ENCODE assay signal across 10 cellular contexts in genomic region chr1:42730988-42731387, GRCh38. TPM values are rescaled to one million over a fixed set of nuclear protein-coding genes. Genes with fewer than 3 reads are reported as not detected.
DNase-seq lines count a peak whose midpoint lies in the region; ATAC-seq and TF ChIP-seq lines count a peak whose summit lies in the region.
"Had no signal": no experiment of that assay in that cellular context is flagged by ENCODE, and none has a peak within 500 bp of the region (broad histone marks: within the 10 kb centered on the region; RNA-seq: fewer than 3 reads in every experiment).

No MANE protein-coding gene starts in this region.

- peak; percentile 75 for TF ChIP-seq CTCF in LNCaP clone FGC (IDR thresholded peaks at IDR 0.05; ENCODE audit: control insufficient read depth, extremely low read depth, insufficient read depth)
- TF ChIP-seq CTCF in mucosa of descending colon (IDR thresholded peaks at IDR 0.05), result no peak

- no peaks in the 10 kb centered on the region for H3K9me3 Mint-ChIP-seq in activated CD8-positive, alpha-beta T cell treated with anti-CD3 and anti-CD28 coated beads, Interleukin-2, amount 10 ng/mL, durations not matched to agents 7 days and 5 days (ENCODE audit: insufficient read depth)

- no peaks in the 10 kb centered on the region for H3K4me1 Mint-ChIP-seq in activated CD8-positive, alpha-beta T cell treated with anti-CD3 and anti-CD28 coated beads, Interleukin-2, amount 10 ng/mL, durations not matched to agents 7 days and 5 days (ENCODE audit: low read depth)

- no peaks in the 10 kb centered on the region for H3K36me3 ChIP-seq in mucosa of descending colon (ENCODE audit: low read depth)

- no peak for ATAC-seq in activated CD8-positive, alpha-beta T cell treated with anti-CD3 and anti-CD28 coated beads, Interleukin-2, amount 10 ng/mL, durations not matched to agents 7 days and 5 days
- ATAC-seq in mucosa of descending colon (peak; percentile 77), GM21786 (IDR thresholded peaks at IDR 0.05; ENCODE audit: unreplicated experiment) (no peak)

- POLR2A ChIA-PET in activated CD8-positive, alpha-beta T cell treated with anti-CD3 and anti-CD28 coated beads, Interleukin-2, amount 10 ng/mL, durations not matched to agents 7 days and 5 days (lab: Charles Lee), result no interaction called here

- H3K27me3 Mint-ChIP-seq in activated CD8-positive, alpha-beta T cell treated with anti-CD3 and anti-CD28 coated beads, Interleukin-2, amount 10 ng/mL, durations not matched to agents 7 days and 5 days (ENCODE audit: low read depth), result no peaks in the 10 kb centered on the region

- H3K4me1 ChIP-seq in mucosa of descending colon (ENCODE audit: low read depth), result peaks cover 14% of the 10 kb centered on the region

- H3K4me3 ChIP-seq in LNCaP clone FGC (ENCODE audit: low read depth, low read length) (no peak overlapping the region), mucosa of descending colon (no peak overlapping the region)

- peak; percentile 44 for DNase-seq in D341Med (ENCODE audit: low spot score)
- peak; percentile 45 for DNase-seq in LNCaP clone FGC (ENCODE audit: low read depth)
- DNase-seq in activated CD8-positive, alpha-beta T cell treated with anti-CD3 and anti-CD28 coated beads, Interleukin-2, amount 10 ng/mL, durations not matched to agents 7 days and 5 days, result peak; percentile 38
- DNase-seq in mucosa of descending colon, result peak in 1 of 3 donors; percentile 61
- no peak for DNase-seq in Ammon's horn (ENCODE audit: low spot score)
- no peak for DNase-seq in foreskin melanocyte
- DNase-seq in NCI-H1105 (lab: John Stamatoyannopoulos, UW), result no peak
- DNase-seq: Right ventricle myocardium superior had no signal

- intact Hi-C loops in mucosa of descending colon (cut with DNase I, micrococcal nuclease), result no loop called here

- no peaks in the 10 kb centered on the region for H3K36me3 Mint-ChIP-seq in activated CD8-positive, alpha-beta T cell treated with anti-CD3 and anti-CD28 coated beads, Interleukin-2, amount 10 ng/mL, durations not matched to agents 7 days and 5 days (ENCODE audit: low read depth)

- H3K27ac Mint-ChIP-seq in activated CD8-positive, alpha-beta T cell treated with anti-CD3 and anti-CD28 coated beads, Interleukin-2, amount 10 ng/mL, durations not matched to agents 7 days and 5 days, result no peak overlapping the region

- CTCF ChIA-PET in activated CD8-positive, alpha-beta T cell treated with anti-CD3 and anti-CD28 coated beads, Interleukin-2, amount 10 ng/mL, durations not matched to agents 7 days and 5 days (lab: Charles Lee), result interaction anchor here (0.7 to 1.4 kb wide), 3 partner anchors 36 to 156 kb away, joined by 3 to 4 read pairs (median 3); partner anchors contain the start of genes C1orf50 and P3H1

- H3K9me3 ChIP-seq in mucosa of descending colon, result no peaks in the 10 kb centered on the region

- no peak overlapping the region for H3K4me3 Mint-ChIP-seq in activated CD8-positive, alpha-beta T cell treated with anti-CD3 and anti-CD28 coated beads, Interleukin-2, amount 10 ng/mL, durations not matched to agents 7 days and 5 days

RNA-seq across cellular contexts. Expression of gene CLDN19, which starts 9.0 kb away (rescaled TPM):
- total RNA-seq in activated CD8-positive, alpha-beta T cell treated with anti-CD3 and anti-CD28 coated beads, Interleukin-2, amount 10 ng/mL, durations not matched to agents 7 days and 5 days, result not detected
- total RNA-seq in mucosa of descending colon, result under 1 TPM in 1 of 3 donors, not detected in 2; 0.09 TPM
- total RNA-seq: myocyte, Right ventricle myocardium superior had no signal

RNA-seq across cellular contexts. Expression of gene P3H1, which starts 35.8 kb away (rescaled TPM):
- 10 to 100 TPM; 42.9 to 45.5 TPM for total RNA-seq in activated CD8-positive, alpha-beta T cell treated with anti-CD3 and anti-CD28 coated beads, Interleukin-2, amount 10 ng/mL, durations not matched to agents 7 days and 5 days
- 10 to 100 TPM in 2 of 3 donors, 1 to 10 TPM in 1; 8.0 to 20.0 (median 14.5) TPM for total RNA-seq in mucosa of descending colon

RNA-seq across cellular contexts. Expression of gene C1orf50, which starts 36.1 kb away (rescaled TPM):
- total RNA-seq in activated CD8-positive, alpha-beta T cell treated with anti-CD3 and anti-CD28 coated beads, Interleukin-2, amount 10 ng/mL, durations not matched to agents 7 days and 5 days, result 1 to 10 TPM; 6.3 to 6.7 TPM
- 1 to 10 TPM; 4.4 to 9.8 (median 7.1) TPM for total RNA-seq in mucosa of descending colon

RNA-seq across cellular contexts. Expression of gene YBX1, which starts 48.8 kb away (rescaled TPM):
- 100 to 1,000 TPM; 733 to 791 TPM for total RNA-seq in activated CD8-positive, alpha-beta T cell treated with anti-CD3 and anti-CD28 coated beads, Interleukin-2, amount 10 ng/mL, durations not matched to agents 7 days and 5 days
- total RNA-seq in mucosa of descending colon, result 100 to 1,000 TPM; 377 to 521 (median 511) TPM

RNA-seq across cellular contexts. Expression of gene TMEM269, which starts 53.8 kb away (rescaled TPM):
- under 1 TPM in 1 of 2 experiments, not detected in 1; 0.40 TPM for total RNA-seq in activated CD8-positive, alpha-beta T cell treated with anti-CD3 and anti-CD28 coated beads, Interleukin-2, amount 10 ng/mL, durations not matched to agents 7 days and 5 days
- not detected for total RNA-seq in mucosa of descending colon
- total RNA-seq: Right ventricle myocardium superior had no signal

Comparison
In these comparisons a context has a peak if more than half of its experiments do, and no peak if none do; other contexts are left out.
1. DNase-seq: peak in D341Med (single experiment), LNCaP clone FGC (single experiment) and activated CD8-positive, alpha-beta T cell treated with anti-CD3 and anti-CD28 coated beads, Interleukin-2, amount 10 ng/mL, durations not matched to agents 7 days and 5 days (single experiment); none in Ammon's horn (single experiment), foreskin melanocyte (single experiment) and NCI-H1105 (single experiment).